In genomic region chr22:37199839-37200161, GRCh38 we compare ENCODE assay signal across 8 cellular contexts. TPM values are rescaled to one million over a fixed set of nuclear protein-coding genes. Genes with fewer than 3 reads are reported as not detected.
A peak's percentile ranks its signal among the peaks of the same experiment; 100 is the strongest.
DNase-seq lines count a peak whose midpoint lies in the region; ATAC-seq and TF ChIP-seq lines count a peak whose summit lies in the region.

No MANE protein-coding gene starts in this region.

- H3K4me1 Mint-ChIP-seq in CD8-positive, alpha-beta memory T cell = peaks cover 27 to 46% (median 32%) of the 10 kb centered on the region in 3 donors
- H3K4me1 Mint-ChIP-seq in naive thymus-derived CD8-positive, alpha-beta T cell = peaks cover 15 to 82% (median 75%) of the 10 kb centered on the region in 4 donors

- POLR2A ChIA-PET in CD8-positive, alpha-beta memory T cell (lab: Charles Lee) = interaction anchor here (0.8 to 2.1 kb wide), 17 partner anchors 15 to 149 kb away, joined by 3 to 13 read pairs (median 4); partner anchors contain the start of genes IL2RB, KCTD17 and RAC2
- POLR2A ChIA-PET in naive thymus-derived CD8-positive, alpha-beta T cell (lab: Charles Lee) = interaction anchor here (0.6 to 31.6 kb wide), 23 partner anchors 10 to 148 kb away, joined by 3 to 1090 read pairs (median 5); partner anchors contain the start of genes C1QTNF6, CYTH4, IL2RB and KCTD17

- TF ChIP-seq CTCF in brain microvascular endothelial cell (IDR thresholded peaks at IDR 0.05; ENCODE audit: low read depth, low read length, missing control alignments) = no peak

- no peaks in the 10 kb centered on the region for H3K27me3 ChIP-seq in CD8-positive, alpha-beta memory T cell (ENCODE audit: insufficient read depth, low read length, poor library complexity, severe bottlenecking)
- H3K27me3 ChIP-seq in brain microvascular endothelial cell (replicated peaks) = no peaks in the 10 kb centered on the region

- peaks cover 36% of the 10 kb centered on the region for H3K4me1 ChIP-seq in CD8-positive, alpha-beta memory T cell (ENCODE audit: insufficient read depth, low read length)

- H3K4me3 Mint-ChIP-seq in CD8-positive, alpha-beta memory T cell = peak overlapping the region; percentile 81 to 92 (median 84)
- peak overlapping the region; percentile 82 to 93 (median 88) for H3K4me3 Mint-ChIP-seq in naive thymus-derived CD8-positive, alpha-beta T cell

- ATAC-seq in naive thymus-derived CD8-positive, alpha-beta T cell = peak in 1 of 2 donors; percentile 0
- no peak for ATAC-seq in GM18868 (IDR thresholded peaks at IDR 0.05; ENCODE audit: unreplicated experiment)

- H3K9me3 Mint-ChIP-seq in CD8-positive, alpha-beta memory T cell = no peaks in the 10 kb centered on the region
- H3K9me3 Mint-ChIP-seq in naive thymus-derived CD8-positive, alpha-beta T cell = no peaks in the 10 kb centered on the region

- H3K9me3 ChIP-seq in CD8-positive, alpha-beta memory T cell (ENCODE audit: low read length) = no peaks in the 10 kb centered on the region

- H3K27ac ChIP-seq in CD8-positive, alpha-beta memory T cell (ENCODE audit: low read depth, low read length) = peak overlapping the region; percentile 45
- H3K27ac ChIP-seq in brain microvascular endothelial cell = no peak overlapping the region

- peaks cover 0 to 2% (median 0%) of the 10 kb centered on the region in 3 donors for H3K36me3 Mint-ChIP-seq in CD8-positive, alpha-beta memory T cell
- no peaks in the 10 kb centered on the region for H3K36me3 Mint-ChIP-seq in naive thymus-derived CD8-positive, alpha-beta T cell

- in situ Hi-C loops in brain microvascular endothelial cell (cut with HindIII; ENCODE audit: low pct_ligation_motif_present, low sequenced_read_pairs) = no loop called here

- peak overlapping the region; percentile 60 for H3K4me3 ChIP-seq in CD8-positive, alpha-beta memory T cell (ENCODE audit: low read length)
- H3K4me3 ChIP-seq in brain microvascular endothelial cell (ENCODE audit: low read depth, low read length) = peak overlapping the region; percentile 17

- DNase-seq in CD8-positive, alpha-beta memory T cell = no peak
- DNase-seq in HT-29 (ENCODE audit: low spot score) (peak; percentile 45), brain microvascular endothelial cell (no peak), NCI-H1436 treated with DMSO at 0.1 percent for 48 hours (lab: John Stamatoyannopoulos, UW) (no peak), NCI-H510A treated with DMSO at 0.1 percent for 48 hours (lab: John Stamatoyannopoulos, UW) (no peak), dedifferentiated amniotic fluid mesenchymal stem cell (ENCODE audit: extremely low spot score) (no peak)
- no peak for DNase-seq in naive thymus-derived CD8-positive, alpha-beta T cell

- no peaks in the 10 kb centered on the region for H3K27me3 Mint-ChIP-seq in CD8-positive, alpha-beta memory T cell
- no peaks in the 10 kb centered on the region for H3K27me3 Mint-ChIP-seq in naive thymus-derived CD8-positive, alpha-beta T cell

- peak overlapping the region; percentile 82 to 97 (median 95) for H3K27ac Mint-ChIP-seq in CD8-positive, alpha-beta memory T cell
- peak overlapping the region; percentile 85 to 100 (median 96) for H3K27ac Mint-ChIP-seq in naive thymus-derived CD8-positive, alpha-beta T cell

- CTCF ChIA-PET in CD8-positive, alpha-beta memory T cell (lab: Charles Lee) = interaction anchor here (0.8 to 7.7 kb wide), 45 partner anchors 8 to 423 kb away, joined by 3 to 127 read pairs (median 5); partner anchors contain the start of genes IFT27, IL2RB, KCTD17 and RAC2

- H3K36me3 ChIP-seq in CD8-positive, alpha-beta memory T cell (ENCODE audit: insufficient read depth, low read length) = no peaks in the 10 kb centered on the region
- H3K36me3 ChIP-seq in brain microvascular endothelial cell (replicated peaks) = no peaks in the 10 kb centered on the region

RNA-seq across cellular contexts. Expression of gene C1QTNF6, which starts 11.8 kb away (rescaled TPM):
- total RNA-seq in CD8-positive, alpha-beta memory T cell = 1 to 10 TPM; 3.6 to 4.3 TPM
- 1.8 TPM for polyA plus RNA-seq in CD8-positive, alpha-beta memory T cell
- 7.1 and 8.3 TPM in 2 replicates for total RNA-seq in HT-29 (2014; rRNA removed; shearing (Covaris generic))
- total RNA-seq in naive thymus-derived CD8-positive, alpha-beta T cell = 10 to 100 TPM; 24.6 to 25.7 TPM
- 1 to 10 TPM in 2 of 3 donors, under 1 TPM in 1; 0.68 to 4.0 (median 1.7) TPM for polyA plus RNA-seq in naive thymus-derived CD8-positive, alpha-beta T cell

RNA-seq across cellular contexts. Expression of gene SSTR3, which starts 12.5 kb away (rescaled TPM):
- total RNA-seq in CD8-positive, alpha-beta memory T cell = under 1 TPM; 0.24 to 0.62 TPM
- polyA plus RNA-seq in CD8-positive, alpha-beta memory T cell = 0.59 TPM
- not detected in 2 replicates for total RNA-seq in HT-29 (2014; rRNA removed; shearing (Covaris generic))
- total RNA-seq in naive thymus-derived CD8-positive, alpha-beta T cell = 10 to 100 TPM; 13.5 to 13.7 TPM
- 1 to 10 TPM; 2.9 to 7.3 (median 4.2) TPM for polyA plus RNA-seq in naive thymus-derived CD8-positive, alpha-beta T cell

RNA-seq across cellular contexts. Expression of gene RAC2, which starts 44.3 kb away (rescaled TPM):
- 100 to 1,000 TPM; 433 to 452 TPM for total RNA-seq in CD8-positive, alpha-beta memory T cell
- polyA plus RNA-seq in CD8-positive, alpha-beta memory T cell = 1,206 TPM
- total RNA-seq in HT-29 (2014; rRNA removed; shearing (Covaris generic)) = 6.7 and 7.3 TPM in 2 replicates
- total RNA-seq in naive thymus-derived CD8-positive, alpha-beta T cell = 100 to 1,000 TPM; 295 to 297 TPM
- polyA plus RNA-seq in naive thymus-derived CD8-positive, alpha-beta T cell = 1,000 to 10,000 TPM in 2 of 3 donors, 100 to 1,000 TPM in 1; 740 to 1,115 (median 1,110) TPM

RNA-seq across cellular contexts. Expression of gene IL2RB, which starts 50.1 kb away (rescaled TPM):
- 100 to 1,000 TPM; 238 to 243 TPM for total RNA-seq in CD8-positive, alpha-beta memory T cell
- polyA plus RNA-seq in CD8-positive, alpha-beta memory T cell = 459 TPM
- not detected in 2 replicates for total RNA-seq in HT-29 (2014; rRNA removed; shearing (Covaris generic))
- total RNA-seq in naive thymus-derived CD8-positive, alpha-beta T cell = 10 to 100 TPM; 31.1 to 34.2 TPM
- 100 to 1,000 TPM in 1 of 3 donors, 10 to 100 TPM in 2; 74.9 to 113 (median 81.1) TPM for polyA plus RNA-seq in naive thymus-derived CD8-positive, alpha-beta T cell

Comparison
In these comparisons a context has a peak if more than half of its experiments do, and no peak if none do; other contexts are left out.
1. RNA of gene SSTR3, which starts 12.5 kb away (total RNA-seq): 13.5 to 13.7 TPM in naive thymus-derived CD8-positive, alpha-beta T cell; 0.24 to 0.62 TPM in CD8-positive, alpha-beta memory T cell and not detected in HT-29; every median in the first group is over 4 times any median in the second.
2. RNA of gene RAC2, which starts 44.3 kb away (total RNA-seq): 433 to 452 TPM in CD8-positive, alpha-beta memory T cell and 295 to 297 TPM in naive thymus-derived CD8-positive, alpha-beta T cell; 6.7 to 7.3 TPM in HT-29; every median in the first group is over 10 times any median in the second.